25 cellular contexts compared by ENCODE assay signal in genomic region chr12:47722136-47722834, GRCh38. TPM values are rescaled to one million over a fixed set of nuclear protein-coding genes. Genes with fewer than 3 reads are reported as not detected.
A peak's percentile ranks its signal among the peaks of the same experiment; 100 is the strongest.
DNase-seq lines count a peak whose midpoint lies in the region; ATAC-seq and TF ChIP-seq lines count a peak whose summit lies in the region.
"Had no signal": no experiment of that assay in that cellular context is flagged by ENCODE, and none has a peak within 500 bp of the region (broad histone marks: within the 10 kb centered on the region; RNA-seq: fewer than 3 reads in every experiment).

No MANE protein-coding gene starts in this region.

- no peak overlapping the region for H3K4me2 ChIP-seq in H9 (ENCODE audit: insufficient read depth, insufficient read length, low read length)

- H3K9me3 ChIP-seq in H9 (ENCODE audit: control insufficient read depth, low read depth, low read length) (no peaks in the 10 kb centered on the region), esophagus (ENCODE audit: control insufficient read depth in 2 of 2, insufficient read depth in 1 of 2, low read depth in 1 of 2, low read length in 1 of 2) (no peaks in the 10 kb centered on the region)
- H3K9me3 ChIP-seq: right lobe of liver, vagina had no signal

- no peak for ATAC-seq in activated T-helper 17 cell treated with anti-CD3 and anti-CD28 coated beads, Interleukin-2, amount 50 U/mL, for 72 hours (replicated peaks)
- no peak for ATAC-seq in stimulated activated memory B cell treated with anti-CD40 and anti-IgM and Interleukin-4, amounts not matched to agents 10 μg/mL and 1 μg/mL and 100 μg/mL, for 72 hours
- ATAC-seq in GM18519 (IDR thresholded peaks at IDR 0.05; ENCODE audit: low FRiP score, unreplicated experiment): no peak
- ATAC-seq in HG02870 (IDR thresholded peaks at IDR 0.05; ENCODE audit: unreplicated experiment): no peak
- ATAC-seq: right lobe of liver had no signal

- no peak overlapping the region for H3K4ac ChIP-seq in H9 (ENCODE audit: low read depth, low read length)

- H3K4me1 ChIP-seq in H9 (ENCODE audit: insufficient read depth, low read length) (no peaks in the 10 kb centered on the region), esophagus (ENCODE audit: control insufficient read depth in 2 of 2, insufficient read depth in 2 of 2, low read length in 1 of 2) (peaks cover 3 to 18% of the 10 kb centered on the region in 2 donors)

- no peak overlapping the region for H3K23ac ChIP-seq in H9 (ENCODE audit: insufficient read length, low read depth, low read length)

- no peaks in the 10 kb centered on the region for H3K36me3 ChIP-seq in esophagus (ENCODE audit: control insufficient read depth in 2 of 2, insufficient read depth in 2 of 2, low read length in 1 of 2)
- H3K36me3 ChIP-seq: vagina had no signal

- no peaks in the 10 kb centered on the region for H3K9me3 Mint-ChIP-seq in H9
- no peaks in the 10 kb centered on the region for H3K9me3 Mint-ChIP-seq in activated T-helper 17 cell treated with anti-CD3 and anti-CD28 coated beads, Interleukin-2, amount 50 U/mL, for 72 hours
- H3K9me3 Mint-ChIP-seq in stimulated activated memory B cell treated with anti-CD40 and anti-IgM and Interleukin-4, amounts not matched to agents 10 μg/mL and 1 μg/mL and 100 μg/mL, for 72 hours: no peaks in the 10 kb centered on the region
- H3K9me3 Mint-ChIP-seq: CD4-positive, alpha-beta memory T cell; HFFc6 had no signal

- H3K27ac ChIP-seq in H9 (ENCODE audit: insufficient read length, low read depth, low read length) (no peak overlapping the region), esophagus (ENCODE audit: low read depth in 2 of 2, low read length in 1 of 2) (peak overlapping the region; percentile 62 to 93)
- H3K27ac ChIP-seq: epithelial cell of prostate, foreskin keratinocyte, right lobe of liver, vagina had no signal

- H3K56ac ChIP-seq in H9 (ENCODE audit: insufficient read length, low read depth, low read length): no peak overlapping the region

- H2BK15ac ChIP-seq in H9 (ENCODE audit: low read depth, low read length): no peak overlapping the region

- H3K36me3 Mint-ChIP-seq in H9 (ENCODE audit: insufficient read depth in 1 of 3, low read depth in 3 of 3): no peaks in the 10 kb centered on the region
- peaks cover 7% of the 10 kb centered on the region for H3K36me3 Mint-ChIP-seq in activated T-helper 17 cell treated with anti-CD3 and anti-CD28 coated beads, Interleukin-2, amount 50 U/mL, for 72 hours (ENCODE audit: low read depth)
- peaks cover 47% of the 10 kb centered on the region for H3K36me3 Mint-ChIP-seq in stimulated activated memory B cell treated with anti-CD40 and anti-IgM and Interleukin-4, amounts not matched to agents 10 μg/mL and 1 μg/mL and 100 μg/mL, for 72 hours

- no peak overlapping the region for H4K91ac ChIP-seq in H9 (ENCODE audit: insufficient read length, low read depth, low read length)

- TF ChIP-seq CTCF in H9 (conservative IDR thresholded peaks at IDR 0.05) (no peak), GM20000 (IDR thresholded peaks at IDR 0.05; ENCODE audit: extremely low read depth, missing control alignments) (no peak)

- H3K4me3 Mint-ChIP-seq in H9: no peak overlapping the region
- peak overlapping the region; percentile 12 for H3K4me3 Mint-ChIP-seq in activated T-helper 17 cell treated with anti-CD3 and anti-CD28 coated beads, Interleukin-2, amount 50 U/mL, for 72 hours
- H3K4me3 Mint-ChIP-seq in stimulated activated memory B cell treated with anti-CD40 and anti-IgM and Interleukin-4, amounts not matched to agents 10 μg/mL and 1 μg/mL and 100 μg/mL, for 72 hours: no peak overlapping the region
- H3K4me3 Mint-ChIP-seq: HFFc6 had no signal

- H2AFZ ChIP-seq in H9 (ENCODE audit: low read length): no peak overlapping the region

- no peak overlapping the region for H2BK20ac ChIP-seq in H9 (ENCODE audit: low read depth, low read length, poor library complexity, severe bottlenecking)

- no peak overlapping the region for H3K14ac ChIP-seq in H9 (ENCODE audit: insufficient read depth, low read length)

- DNase-seq in H9: peak; percentile 14
- DNase-seq in GM20000 (ENCODE audit: low spot score): no peak
- DNase-seq: activated CD4-positive, alpha-beta T cell treated with anti-CD3 and anti-CD28 coated beads for 48 hours; activated CD8-positive, alpha-beta memory T cell treated with anti-CD3 and anti-CD28 coated beads, Interleukin-2, amount 50 U/mL, for 4 hours; activated effector memory CD4-positive, alpha-beta T cell treated with Interleukin-2 at 50 U/mL for 16 hours; DMS153; foreskin keratinocyte; HFFc6; Kasumi-1; NCI-H2029 treated with DMSO at 0.1 percent for 48 hours; NCI-H226; NCI-H82; SHP77 had no signal

- H3K18ac ChIP-seq in H9 (ENCODE audit: insufficient read length, low read depth, low read length): no peak overlapping the region

- no CpG with 5 or more reads among the region's 7 CpGs for WGBS in H9 (ENCODE audit: extremely low coverage, insufficient read length, low lambda C conversion rate)
- 56 to 64% methylated on average over 7 of the region's 7 CpGs for WGBS in esophagus, 2 donors

- H4K5ac ChIP-seq in H9 (ENCODE audit: insufficient read length, low read depth, low read length): no peak overlapping the region

- no peak overlapping the region; a peak in 1 of 7 replicates for H3K27ac Mint-ChIP-seq in H9
- peak overlapping the region; percentile 67 for H3K27ac Mint-ChIP-seq in activated T-helper 17 cell treated with anti-CD3 and anti-CD28 coated beads, Interleukin-2, amount 50 U/mL, for 72 hours
- H3K27ac Mint-ChIP-seq in stimulated activated memory B cell treated with anti-CD40 and anti-IgM and Interleukin-4, amounts not matched to agents 10 μg/mL and 1 μg/mL and 100 μg/mL, for 72 hours: peak overlapping the region; percentile 45
- H3K27ac Mint-ChIP-seq: HFFc6 had no signal

- H3K23me2 ChIP-seq in H9 (ENCODE audit: insufficient read length, low read depth, low read length, poor library complexity, severe bottlenecking): no peaks in the 10 kb centered on the region

- H2BK12ac ChIP-seq in H9 (ENCODE audit: insufficient read length, low read depth, low read length): no peak overlapping the region

- no peak overlapping the region for H3T11ph ChIP-seq in H9 (ENCODE audit: low read length)

- no peaks in the 10 kb centered on the region for H4K20me1 ChIP-seq in H9 (ENCODE audit: control insufficient read depth, insufficient read depth, insufficient read length)

- H3K79me1 ChIP-seq in H9 (ENCODE audit: insufficient read depth, low read depth, low read length, poor library complexity, severe bottlenecking): no peaks in the 10 kb centered on the region

- H2AK5ac ChIP-seq in H9 (ENCODE audit: insufficient read length, low read length): no peak overlapping the region

- H3K79me2 ChIP-seq in H9 (ENCODE audit: insufficient read depth, low read length): no peaks in the 10 kb centered on the region

- H3K4me1 Mint-ChIP-seq in H9: peaks cover 10 to 11% of the 10 kb centered on the region in 2 experiments
- peaks cover 18% of the 10 kb centered on the region for H3K4me1 Mint-ChIP-seq in activated T-helper 17 cell treated with anti-CD3 and anti-CD28 coated beads, Interleukin-2, amount 50 U/mL, for 72 hours
- H3K4me1 Mint-ChIP-seq in stimulated activated memory B cell treated with anti-CD40 and anti-IgM and Interleukin-4, amounts not matched to agents 10 μg/mL and 1 μg/mL and 100 μg/mL, for 72 hours: peaks cover 48% of the 10 kb centered on the region

- no peak overlapping the region for H3K4me3 ChIP-seq in esophagus (ENCODE audit: low read depth in 1 of 2, low read length in 2 of 2)
- H3K4me3 ChIP-seq: right lobe of liver, vagina had no signal

- H3K27me3 ChIP-seq in H9 (ENCODE audit: insufficient read depth, low read length) (no peaks in the 10 kb centered on the region), esophagus (ENCODE audit: control insufficient read depth in 1 of 2, insufficient read depth in 2 of 2, low read length in 2 of 2) (no peaks in the 10 kb centered on the region)
- H3K27me3 ChIP-seq: foreskin keratinocyte, right lobe of liver, vagina had no signal

- H4K8ac ChIP-seq in H9 (replicated peaks; ENCODE audit: insufficient read length, low read depth, low read length): no peak overlapping the region

- peaks cover 27% of the 10 kb centered on the region for H3K27me3 Mint-ChIP-seq in H9 (ENCODE audit: low read depth)
- no peaks in the 10 kb centered on the region for H3K27me3 Mint-ChIP-seq in activated T-helper 17 cell treated with anti-CD3 and anti-CD28 coated beads, Interleukin-2, amount 50 U/mL, for 72 hours
- H3K27me3 Mint-ChIP-seq in stimulated activated memory B cell treated with anti-CD40 and anti-IgM and Interleukin-4, amounts not matched to agents 10 μg/mL and 1 μg/mL and 100 μg/mL, for 72 hours: no peaks in the 10 kb centered on the region
- H3K27me3 Mint-ChIP-seq: CD4-positive, alpha-beta memory T cell had no signal

- H2BK5ac ChIP-seq in H9 (ENCODE audit: insufficient read length, low read length): no peak overlapping the region

- H3K9ac ChIP-seq in H9 (ENCODE audit: extremely low read depth, insufficient read length, low read length): no peak overlapping the region

- no peak overlapping the region for H2BK120ac ChIP-seq in H9 (ENCODE audit: low read depth, low read length, poor library complexity, severe bottlenecking)

RNA-seq across cellular contexts. Expression of gene ENDOU, which starts 3.0 kb away (rescaled TPM):
- not detected in 2 replicates for total RNA-seq in H9 (2021)
- under 1 TPM in 1 of 2 donors, not detected in 1; 0.16 TPM for total RNA-seq in activated T-helper 17 cell treated with anti-CD3 and anti-CD28 coated beads, Interleukin-2, amount 50 U/mL, for 72 hours
- polyA plus RNA-seq in esophagus: 100 to 1,000 TPM; 101 to 139 TPM
- total RNA-seq: CD4-positive, alpha-beta memory T cell; mononuclear cell; right lobe of liver had no signal
- polyA plus RNA-seq: CD4-positive, alpha-beta memory T cell; liver; neural cell had no signal

RNA-seq across cellular contexts. Expression of gene RPAP3, which starts 16.5 kb away (rescaled TPM):
- 48.9 and 53.3 TPM in 2 replicates for total RNA-seq in H9 (2021)
- 10 to 100 TPM; 33.3 to 44.0 TPM for total RNA-seq in activated T-helper 17 cell treated with anti-CD3 and anti-CD28 coated beads, Interleukin-2, amount 50 U/mL, for 72 hours
- 10 to 100 TPM in 1 of 2 donors, 1 to 10 TPM in 1; 5.3 to 11.6 TPM for polyA plus RNA-seq in esophagus

RNA-seq across cellular contexts. Expression of gene RAPGEF3, which starts 36.4 kb away (rescaled TPM):
- total RNA-seq in H9 (2021): 5.6 and 7.4 TPM in 2 replicates
- 1 to 10 TPM; 1.4 to 8.4 TPM for total RNA-seq in activated T-helper 17 cell treated with anti-CD3 and anti-CD28 coated beads, Interleukin-2, amount 50 U/mL, for 72 hours
- polyA plus RNA-seq in esophagus: 10 to 100 TPM; 23.2 to 75.2 TPM

RNA-seq across cellular contexts. Expression of gene SLC48A1, which starts 50.8 kb away (rescaled TPM):
- 10.6 TPM in 2 replicates for total RNA-seq in H9 (2021)
- 1 to 10 TPM; 6.7 to 8.2 TPM for total RNA-seq in activated T-helper 17 cell treated with anti-CD3 and anti-CD28 coated beads, Interleukin-2, amount 50 U/mL, for 72 hours
- 10 to 100 TPM; 17.7 to 20.6 TPM for polyA plus RNA-seq in esophagus

Comparison
In these comparisons a context has a peak if more than half of its experiments do, and no peak if none do; other contexts are left out.
1. H3K27ac Mint-ChIP-seq: peak in activated T-helper 17 cell treated with anti-CD3 and anti-CD28 coated beads, Interleukin-2, amount 50 U/mL, for 72 hours (single experiment) and stimulated activated memory B cell treated with anti-CD40 and anti-IgM and Interleukin-4, amounts not matched to agents 10 μg/mL and 1 μg/mL and 100 μg/mL, for 72 hours (single experiment); none in H9 (0 of 3).